ENCODE assay signal across 8 cellular contexts in genomic region chr6:149317656-149318571, GRCh38. TPM values are rescaled to one million over a fixed set of nuclear protein-coding genes. Genes with fewer than 3 reads are reported as not detected.
DNase-seq lines count a peak whose midpoint lies in the region; ATAC-seq and TF ChIP-seq lines count a peak whose summit lies in the region.

A gene with protein sequence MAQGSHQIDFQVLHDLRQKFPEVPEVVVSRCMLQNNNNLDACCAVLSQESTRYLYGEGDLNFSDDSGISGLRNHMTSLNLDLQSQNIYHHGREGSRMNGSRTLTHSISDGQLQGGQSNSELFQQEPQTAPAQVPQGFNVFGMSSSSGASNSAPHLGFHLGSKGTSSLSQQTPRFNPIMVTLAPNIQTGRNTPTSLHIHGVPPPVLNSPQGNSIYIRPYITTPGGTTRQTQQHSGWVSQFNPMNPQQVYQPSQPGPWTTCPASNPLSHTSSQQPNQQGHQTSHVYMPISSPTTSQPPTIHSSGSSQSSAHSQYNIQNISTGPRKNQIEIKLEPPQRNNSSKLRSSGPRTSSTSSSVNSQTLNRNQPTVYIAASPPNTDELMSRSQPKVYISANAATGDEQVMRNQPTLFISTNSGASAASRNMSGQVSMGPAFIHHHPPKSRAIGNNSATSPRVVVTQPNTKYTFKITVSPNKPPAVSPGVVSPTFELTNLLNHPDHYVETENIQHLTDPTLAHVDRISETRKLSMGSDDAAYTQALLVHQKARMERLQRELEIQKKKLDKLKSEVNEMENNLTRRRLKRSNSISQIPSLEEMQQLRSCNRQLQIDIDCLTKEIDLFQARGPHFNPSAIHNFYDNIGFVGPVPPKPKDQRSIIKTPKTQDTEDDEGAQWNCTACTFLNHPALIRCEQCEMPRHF (plus strand): TSS chr6:149317712. CDS start chr6:149369998, 52,286 bp downstream.

- peaks cover 31% of the 10 kb centered on the region for H3K4me1 Mint-ChIP-seq in GM23338
- peaks cover 44% of the 10 kb centered on the region for H3K4me1 Mint-ChIP-seq in activated CD4-positive, alpha-beta T cell treated with anti-CD3 and anti-CD28 coated beads, Interleukin-2, amount 10 ng/mL, durations not matched to agents 24 days and 14 days
- H3K4me1 Mint-ChIP-seq in dendritic cell treated with granulocyte-macrophage colony-stimulating factor and Interleukin-4, amounts not matched to agents 40 ng/mL and 50 ng/mL, for 4 days (ENCODE audit: low read depth): peaks cover 33% of the 10 kb centered on the region

- H3K27me3 Mint-ChIP-seq in GM23338 (ENCODE audit: insufficient read depth, low read depth, poor library complexity): no peaks in the 10 kb centered on the region
- no peaks in the 10 kb centered on the region for H3K27me3 Mint-ChIP-seq in activated CD4-positive, alpha-beta T cell treated with anti-CD3 and anti-CD28 coated beads, Interleukin-2, amount 10 ng/mL, durations not matched to agents 24 days and 14 days
- H3K27me3 Mint-ChIP-seq in dendritic cell treated with granulocyte-macrophage colony-stimulating factor and Interleukin-4, amounts not matched to agents 40 ng/mL and 50 ng/mL, for 4 days: no peaks in the 10 kb centered on the region

- peaks cover 42% of the 10 kb centered on the region for H3K4me1 ChIP-seq in GM23338 (ENCODE audit: insufficient read depth)
- peaks cover 2% of the 10 kb centered on the region; the same call in 1 of the 2 replicates for H3K4me1 ChIP-seq in MM.1S (ENCODE audit: low read length)

- intact Hi-C loops in activated CD4-positive, alpha-beta T cell treated with anti-CD3 and anti-CD28 coated beads, Interleukin-2, amount 10 ng/mL, durations not matched to agents 24 days and 14 days (cut with micrococcal nuclease): loop anchor here (1.0 to 5.0 kb wide), 10 partner anchors 47 to 241 kb away; no protein-coding TSS in a partner anchor
- intact Hi-C loops in dendritic cell treated with granulocyte-macrophage colony-stimulating factor and Interleukin-4, amounts not matched to agents 40 ng/mL and 50 ng/mL, for 4 days (cut with micrococcal nuclease): loop anchor here (5.0 kb wide), 2 partner anchors 46 to 61 kb away; no protein-coding TSS in a partner anchor

- no peaks in the 10 kb centered on the region for H3K36me3 Mint-ChIP-seq in GM23338 (ENCODE audit: low read depth)
- H3K36me3 Mint-ChIP-seq in activated CD4-positive, alpha-beta T cell treated with anti-CD3 and anti-CD28 coated beads, Interleukin-2, amount 10 ng/mL, durations not matched to agents 24 days and 14 days (ENCODE audit: low read depth): peaks cover 34% of the 10 kb centered on the region
- peaks cover 11% of the 10 kb centered on the region for H3K36me3 Mint-ChIP-seq in dendritic cell treated with granulocyte-macrophage colony-stimulating factor and Interleukin-4, amounts not matched to agents 40 ng/mL and 50 ng/mL, for 4 days (ENCODE audit: low read depth)

- H3K4me3 Mint-ChIP-seq in GM23338: peak within 1 kb of the TSS; percentile 93
- peak within 1 kb of the TSS; percentile 91 for H3K4me3 Mint-ChIP-seq in activated CD4-positive, alpha-beta T cell treated with anti-CD3 and anti-CD28 coated beads, Interleukin-2, amount 10 ng/mL, durations not matched to agents 24 days and 14 days
- H3K4me3 Mint-ChIP-seq in dendritic cell treated with granulocyte-macrophage colony-stimulating factor and Interleukin-4, amounts not matched to agents 40 ng/mL and 50 ng/mL, for 4 days: peak within 1 kb of the TSS; percentile 86

- H3F3A ChIP-seq in GM23338 (replicated peaks; ENCODE audit: low read depth): no peaks in the 10 kb centered on the region
- H3F3A ChIP-seq in MM.1S (ENCODE audit: insufficient read depth, low read length): 0 out of 2 replicates have a peak, but pooled peaks cover 6% of the 10 kb centered on the region

- TF ChIP-seq CTCF in GM23338 (conservative IDR thresholded peaks at IDR 0.05; ENCODE audit: low read depth in 2 of 2): no peak
- no peak for TF ChIP-seq CTCF in MM.1S (IDR thresholded peaks at IDR 0.05; ENCODE audit: low read length)

- H3K27ac ChIP-seq in GM23338 (ENCODE audit: low read depth) (peak within 1 kb of the TSS; percentile 95), MM.1S (ENCODE audit: low read length) (peak within 1 kb of the TSS; percentile 68; the same call in 1 of the 2 replicates)

- H3K36me3 ChIP-seq in GM23338 (ENCODE audit: insufficient read depth) (no peaks in the 10 kb centered on the region), MM.1S (replicated peaks; ENCODE audit: insufficient read depth, low read length) (no peaks in the 10 kb centered on the region)

- peak within 1 kb of the TSS; percentile 73 for H3K9ac ChIP-seq in MM.1S (ENCODE audit: low read length)

- peak; percentile 49 for DNase-seq in EL
- peak; percentile 72 for DNase-seq in GM23338 (ENCODE audit: low spot score)
- DNase-seq in MM.1S: peak; percentile 19
- DNase-seq in activated CD4-positive, alpha-beta T cell treated with anti-CD3 and anti-CD28 coated beads, Interleukin-2, amount 10 ng/mL, durations not matched to agents 24 days and 14 days: peak; percentile 93
- DNase-seq in lung microvascular endothelial cell (ENCODE audit: low read depth in 2 of 2): peak; percentile 27 to 45
- DNase-seq in stimulated activated CD4-positive, alpha-beta T cell treated with anti-CD3 and anti-CD28 coated beads, TNF-alpha, amount 100 ng/mL, for 24 hours (ENCODE audit: low read depth in 3 of 3): peak; percentile 60 to 81 (median 72)
- DNase-seq in AML-193 (lab: John Stamatoyannopoulos, UW): no peak

- H2AFZ ChIP-seq in GM23338: peak within 1 kb of the TSS; percentile 88
- peak within 1 kb of the TSS; percentile 61; the same call in 1 of the 2 replicates for H2AFZ ChIP-seq in MM.1S (ENCODE audit: low read length)

- H3K27ac Mint-ChIP-seq in GM23338: peak within 1 kb of the TSS; percentile 94
- H3K27ac Mint-ChIP-seq in activated CD4-positive, alpha-beta T cell treated with anti-CD3 and anti-CD28 coated beads, Interleukin-2, amount 10 ng/mL, durations not matched to agents 24 days and 14 days: peak within 1 kb of the TSS; percentile 99
- H3K27ac Mint-ChIP-seq in dendritic cell treated with granulocyte-macrophage colony-stimulating factor and Interleukin-4, amounts not matched to agents 40 ng/mL and 50 ng/mL, for 4 days: peak within 1 kb of the TSS; percentile 89

- H3K9me3 ChIP-seq in MM.1S (replicated peaks; ENCODE audit: insufficient read depth, low read length): no peaks in the 10 kb centered on the region

- H4K20me1 ChIP-seq in GM23338 (replicated peaks; ENCODE audit: insufficient read depth): peaks cover 24% of the 10 kb centered on the region; the same call in 1 of the 2 replicates
- H4K20me1 ChIP-seq in MM.1S (ENCODE audit: insufficient read depth, low read length): no peaks in the 10 kb centered on the region

- H3K9me3 Mint-ChIP-seq in GM23338: no peaks in the 10 kb centered on the region
- H3K9me3 Mint-ChIP-seq in activated CD4-positive, alpha-beta T cell treated with anti-CD3 and anti-CD28 coated beads, Interleukin-2, amount 10 ng/mL, durations not matched to agents 24 days and 14 days: peaks cover 8% of the 10 kb centered on the region
- no peaks in the 10 kb centered on the region for H3K9me3 Mint-ChIP-seq in dendritic cell treated with granulocyte-macrophage colony-stimulating factor and Interleukin-4, amounts not matched to agents 40 ng/mL and 50 ng/mL, for 4 days

- H3K4me2 ChIP-seq in GM23338 (peak within 1 kb of the TSS; percentile 82), MM.1S (ENCODE audit: low read depth, low read length) (peak within 1 kb of the TSS; percentile 88)

- H3K27me3 ChIP-seq in GM23338 (ENCODE audit: insufficient read depth) (no peaks in the 10 kb centered on the region), MM.1S (replicated peaks; ENCODE audit: insufficient read depth, low read length) (no peaks in the 10 kb centered on the region)

- H3K9me2 ChIP-seq in GM23338 (ENCODE audit: insufficient read depth) (peaks cover 4% of the 10 kb centered on the region), MM.1S (replicated peaks; ENCODE audit: insufficient read depth, low read length) (no peaks in the 10 kb centered on the region)

- H3K4me3 ChIP-seq in GM23338 (peak within 1 kb of the TSS; percentile 84), MM.1S (ENCODE audit: low read length) (peak within 1 kb of the TSS; percentile 67)

- ATAC-seq in GM23338: peak; percentile 57

- H3K79me2 ChIP-seq in GM23338 (replicated peaks; ENCODE audit: insufficient read depth): peaks cover 46% of the 10 kb centered on the region
- peaks cover 45% of the 10 kb centered on the region for H3K79me2 ChIP-seq in MM.1S (ENCODE audit: low read length)

TF ChIP-seq in GM23338, 12 proteins besides CTCF, POLR2A, EP300 and RAD21 (continues in another document):
- no peak for TF ChIP-seq EZH2phosphoT487 (IDR thresholded peaks at IDR 0.05; ENCODE audit: unreplicated experiment)
- TF ChIP-seq ZNF114 (CRISPR knock-in tag; IDR thresholded peaks at IDR 0.05): no peak
- no peak for TF ChIP-seq CREB1 (CRISPR knock-in tag; IDR thresholded peaks at IDR 0.05; ENCODE audit: low read depth)
- no peak for TF ChIP-seq STAT1 (IDR thresholded peaks at IDR 0.05; ENCODE audit: unreplicated experiment)
- TF ChIP-seq EZH2 (IDR thresholded peaks at IDR 0.05; ENCODE audit: low read depth, unreplicated experiment): no peak
- no peak; the same call in 1 of the 2 replicates for TF ChIP-seq POLR2AphosphoS5 (IDR thresholded peaks at IDR 0.05; ENCODE audit: low read depth)

RNA-seq across cellular contexts. Expression of the gene that starts here (rescaled TPM):
- total RNA-seq in GM23338 (2014; rRNA removed; shearing (Covaris generic)): 59.2 and 65.5 TPM in 2 replicates
- polyA plus RNA-seq in GM23338 (2016; fragmentation: Nextera tagmentation; extraction: Ambion mirVana): 19.8 and 21.7 TPM in 2 replicates
- total RNA-seq in activated CD4-positive, alpha-beta T cell treated with anti-CD3 and anti-CD28 coated beads, Interleukin-2, amount 10 ng/mL, durations not matched to agents 24 days and 14 days: 135 and 136 TPM in 2 replicates
- 11.8 and 12.9 TPM in 2 replicates for total RNA-seq in lung microvascular endothelial cell

Comparison
In these comparisons a context has a peak if more than half of its experiments do, and no peak if none do; other contexts are left out.
1. DNase-seq: peak in EL (single experiment), GM23338 (single experiment), MM.1S (single experiment), activated CD4-positive, alpha-beta T cell treated with anti-CD3 and anti-CD28 coated beads, Interleukin-2, amount 10 ng/mL, durations not matched to agents 24 days and 14 days (single experiment), lung microvascular endothelial cell (2 of 2) and stimulated activated CD4-positive, alpha-beta T cell treated with anti-CD3 and anti-CD28 coated beads, TNF-alpha, amount 100 ng/mL, for 24 hours (3 of 3); none in AML-193 (0 of 2).
2. Peak in every context shown above with its lines, with median percentiles within 50 percentile points of each other: H3K27ac Mint-ChIP-seq and H3K4me3 Mint-ChIP-seq.